26 cellular contexts compared by ENCODE assay signal in genomic region chrX:644304-645023, GRCh38. TPM values are rescaled to one million over a fixed set of nuclear protein-coding genes. Genes with fewer than 3 reads are reported as not detected.
DNase-seq lines count a peak whose midpoint lies in the region; TF ChIP-seq lines count a peak whose summit lies in the region.
"Had no signal": no experiment of that assay in that cellular context is flagged by ENCODE, and none has a peak within 500 bp of the region (broad histone marks: within the 10 kb centered on the region; RNA-seq: fewer than 3 reads in every experiment).

No MANE protein-coding gene starts in this region.

- 6% methylated on average over 28 of the region's 80 CpGs for WGBS in esophagus muscularis mucosa

- H3K36me3 Mint-ChIP-seq in activated CD4-positive, alpha-beta T cell treated with anti-CD3 and anti-CD28 coated beads, Interleukin-2, amount 10 ng/mL, durations not matched to agents 24 days and 14 days (ENCODE audit: low read depth) = no peaks in the 10 kb centered on the region
- no peaks in the 10 kb centered on the region for H3K36me3 Mint-ChIP-seq in activated T-cell treated with anti-CD3 and anti-CD28 coated beads, Interleukin-2, amount 50 U/mL, for 24 hours (ENCODE audit: low read depth)
- H3K36me3 Mint-ChIP-seq: activated CD4-positive, alpha-beta memory T cell treated with anti-CD3 and anti-CD28 coated beads for 36 hours; activated naive CD8-positive, alpha-beta T cell; immature natural killer cell; naive thymus-derived CD4-positive, alpha-beta T cell had no signal

- H3K36me3 ChIP-seq in esophagus muscularis mucosa (no peaks in the 10 kb centered on the region), mucosa of rectum (ENCODE audit: control insufficient read depth in 2 of 2, insufficient read depth in 2 of 2, low read length in 2 of 2) (no peaks in the 10 kb centered on the region)
- H3K36me3 ChIP-seq: BE2C, lower lobe of right lung had no signal

- no peak overlapping the region for H3K4me3 ChIP-seq in esophagus muscularis mucosa
- peak overlapping the region; percentile 71 to 72 for H3K4me3 ChIP-seq in mucosa of rectum (ENCODE audit: low read length in 2 of 2)
- H3K4me3 ChIP-seq: body of pancreas, lower lobe of right lung, smooth muscle cell had no signal

- H3K27me3 ChIP-seq in esophagus muscularis mucosa (peaks cover 0 to 67% (median 3%) of the 10 kb centered on the region in 4 donors), mucosa of rectum (ENCODE audit: control insufficient read depth in 2 of 2, insufficient read depth in 2 of 2, low read length in 2 of 2) (peaks cover under 1 to 12% of the 10 kb centered on the region in 2 donors)
- H3K27me3 ChIP-seq: BE2C, body of pancreas had no signal

- no peak for TF ChIP-seq POLR2A in esophagus muscularis mucosa (IDR thresholded peaks at IDR 0.05; ENCODE audit: low read depth)

- no peak overlapping the region for H3K4me3 Mint-ChIP-seq in activated CD4-positive, alpha-beta T cell treated with anti-CD3 and anti-CD28 coated beads, Interleukin-2, amount 10 ng/mL, durations not matched to agents 24 days and 14 days
- no peak overlapping the region for H3K4me3 Mint-ChIP-seq in activated T-cell treated with anti-CD3 and anti-CD28 coated beads, Interleukin-2, amount 50 U/mL, for 24 hours
- H3K4me3 Mint-ChIP-seq: activated CD4-positive, alpha-beta memory T cell treated with anti-CD3 and anti-CD28 coated beads for 36 hours; activated naive CD8-positive, alpha-beta T cell; immature natural killer cell; naive thymus-derived CD4-positive, alpha-beta T cell had no signal

- H3K4me1 ChIP-seq in esophagus muscularis mucosa = peaks cover 0 to 12% (median 4%) of the 10 kb centered on the region in 4 donors
- H3K4me1 ChIP-seq in mucosa of rectum (ENCODE audit: control insufficient read depth in 2 of 2, insufficient read depth in 2 of 2, low read length in 2 of 2) = no peaks in the 10 kb centered on the region
- H3K4me1 ChIP-seq: BE2C, body of pancreas, lower lobe of right lung had no signal

- TF ChIP-seq CTCF in esophagus muscularis mucosa (IDR thresholded peaks at IDR 0.05) = no peak

- H3K9me3 Mint-ChIP-seq in activated CD4-positive, alpha-beta T cell treated with anti-CD3 and anti-CD28 coated beads, Interleukin-2, amount 10 ng/mL, durations not matched to agents 24 days and 14 days = no peaks in the 10 kb centered on the region
- no peaks in the 10 kb centered on the region for H3K9me3 Mint-ChIP-seq in activated T-cell treated with anti-CD3 and anti-CD28 coated beads, Interleukin-2, amount 50 U/mL, for 24 hours
- H3K9me3 Mint-ChIP-seq: activated CD4-positive, alpha-beta memory T cell treated with anti-CD3 and anti-CD28 coated beads for 36 hours; immature natural killer cell had no signal

- DNase-seq in activated CD4-positive, alpha-beta T cell treated with anti-CD3 and anti-CD28 coated beads, Interleukin-2, amount 10 ng/mL, durations not matched to agents 24 days and 14 days = peak; percentile 49
- no peak for DNase-seq in activated CD4-positive, alpha-beta T cell treated with anti-CD3 and anti-CD28 coated beads for 48 hours
- DNase-seq in esophagus muscularis mucosa (ENCODE audit: extremely low spot score) (peak; percentile 42), ureter (ENCODE audit: low spot score) (peak; percentile 14), C1 segment of cervical spinal cord (lab: John Stamatoyannopoulos, UW) (no peak)
- no peak for DNase-seq in stimulated activated CD8-positive, alpha-beta memory T cell treated with anti-CD3 and anti-CD28 coated beads, Interleukin-4, amount 100 ng/mL, for 48 hours
- DNase-seq in activated T-cell treated with anti-CD3 and anti-CD28 coated beads, Interleukin-2, amount 50 U/mL, for 24 hours = no peak
- DNase-seq: 8988T; activated CD4-positive, alpha-beta memory T cell treated with anti-CD3 and anti-CD28 coated beads for 36 hours; activated T-cell treated with anti-CD3 and anti-CD28 coated beads, Interleukin-2, amount 50 U/mL, for 48 hours; BE2C; cortex of kidney; foreskin melanocyte; GF-D8; immature natural killer cell; lower lobe of right lung; naive thymus-derived CD4-positive, alpha-beta T cell; NCI-H1694 treated with DMSO at 0.1 percent for 48 hours; NCI-H446; stimulated activated CD4-positive, alpha-beta T cell treated with anti-CD3 and anti-CD28 coated beads, Interleukin-4, amount 100 ng/mL, for 4 hours; T-helper 1 cell had no signal

- peak overlapping the region in 1 of 2 donors; percentile 48 for H3K9ac ChIP-seq in mucosa of rectum (ENCODE audit: low read depth in 1 of 2, low read length in 2 of 2)

- peaks cover 0 to 2% (median under 1%) of the 10 kb centered on the region in 4 donors for H3K9me3 ChIP-seq in esophagus muscularis mucosa
- no peaks in the 10 kb centered on the region for H3K9me3 ChIP-seq in mucosa of rectum (ENCODE audit: control insufficient read depth in 2 of 2, low read length in 2 of 2)
- H3K9me3 ChIP-seq: BE2C, body of pancreas, lower lobe of right lung had no signal

- H3K27ac ChIP-seq in esophagus muscularis mucosa (replicated peaks in 1 of 4) (no peak overlapping the region), mucosa of rectum (ENCODE audit: low read depth in 2 of 2, low read length in 2 of 2) (peak overlapping the region; percentile 43 to 51)
- H3K27ac ChIP-seq: body of pancreas, lower lobe of right lung had no signal

- peaks cover 12% of the 10 kb centered on the region for H3K27me3 Mint-ChIP-seq in activated CD4-positive, alpha-beta T cell treated with anti-CD3 and anti-CD28 coated beads, Interleukin-2, amount 10 ng/mL, durations not matched to agents 24 days and 14 days
- H3K27me3 Mint-ChIP-seq in activated T-cell treated with anti-CD3 and anti-CD28 coated beads, Interleukin-2, amount 50 U/mL, for 24 hours = peaks cover 56% of the 10 kb centered on the region

- no peak for TF ChIP-seq EP300 in esophagus muscularis mucosa (IDR thresholded peaks at IDR 0.05)

- H3K27ac Mint-ChIP-seq in activated CD4-positive, alpha-beta T cell treated with anti-CD3 and anti-CD28 coated beads, Interleukin-2, amount 10 ng/mL, durations not matched to agents 24 days and 14 days = no peak overlapping the region
- H3K27ac Mint-ChIP-seq in activated T-cell treated with anti-CD3 and anti-CD28 coated beads, Interleukin-2, amount 50 U/mL, for 24 hours = no peak overlapping the region
- H3K27ac Mint-ChIP-seq: activated CD4-positive, alpha-beta memory T cell treated with anti-CD3 and anti-CD28 coated beads for 36 hours; activated naive CD8-positive, alpha-beta T cell; immature natural killer cell; naive thymus-derived CD4-positive, alpha-beta T cell; progenitor cell of endocrine pancreas had no signal

- intact Hi-C loops in activated CD4-positive, alpha-beta T cell treated with anti-CD3 and anti-CD28 coated beads, Interleukin-2, amount 10 ng/mL, durations not matched to agents 24 days and 14 days (cut with micrococcal nuclease) = no loop called here
- intact Hi-C loops in esophagus muscularis mucosa (cut with DNase I) = no loop called here

- no peaks in the 10 kb centered on the region for H3K4me1 Mint-ChIP-seq in activated CD4-positive, alpha-beta T cell treated with anti-CD3 and anti-CD28 coated beads, Interleukin-2, amount 10 ng/mL, durations not matched to agents 24 days and 14 days
- H3K4me1 Mint-ChIP-seq in activated T-cell treated with anti-CD3 and anti-CD28 coated beads, Interleukin-2, amount 50 U/mL, for 24 hours (ENCODE audit: low read depth) = no peaks in the 10 kb centered on the region
- H3K4me1 Mint-ChIP-seq: immature natural killer cell had no signal

RNA-seq across cellular contexts. Expression of gene SHOX, which starts 13.9 kb away (rescaled TPM):
- not detected in 2 replicates for total RNA-seq in activated CD4-positive, alpha-beta T cell treated with anti-CD3 and anti-CD28 coated beads, Interleukin-2, amount 10 ng/mL, durations not matched to agents 24 days and 14 days
- total RNA-seq in esophagus muscularis mucosa (under 1 TPM in 1 of 4 donors, not detected in 3; 0.17 TPM), ureter (not detected)
- total RNA-seq: activated CD4-positive, alpha-beta memory T cell treated with anti-CD3 and anti-CD28 coated beads for 36 hours; body of pancreas; lower lobe of right lung; naive thymus-derived CD4-positive, alpha-beta T cell; progenitor cell of endocrine pancreas; smooth muscle cell had no signal

Comparison
In these comparisons a context has a peak if more than half of its experiments do, and no peak if none do; other contexts are left out.
1. DNase-seq: peak in activated CD4-positive, alpha-beta T cell treated with anti-CD3 and anti-CD28 coated beads, Interleukin-2, amount 10 ng/mL, durations not matched to agents 24 days and 14 days (single experiment), esophagus muscularis mucosa (single experiment) and ureter (single experiment); none in activated CD4-positive, alpha-beta T cell treated with anti-CD3 and anti-CD28 coated beads for 48 hours (single experiment), C1 segment of cervical spinal cord (0 of 14), stimulated activated CD8-positive, alpha-beta memory T cell treated with anti-CD3 and anti-CD28 coated beads, Interleukin-4, amount 100 ng/mL, for 48 hours (single experiment) and activated T-cell treated with anti-CD3 and anti-CD28 coated beads, Interleukin-2, amount 50 U/mL, for 24 hours (single experiment).
2. H3K27ac ChIP-seq: peak in mucosa of rectum (2 of 2); none in esophagus muscularis mucosa (0 of 4).
3. H3K4me3 ChIP-seq: peak in mucosa of rectum (2 of 2); none in esophagus muscularis mucosa (0 of 4).